Comparison of ENCODE assay signal across 2 cellular contexts in genomic region chr5:9108156-9108555, GRCh38.
TF ChIP-seq lines count a peak whose summit lies in the region.

No MANE protein-coding gene starts in this region.

TF ChIP-seq in SK-N-SH, 30 proteins besides CTCF, POLR2A, EP300 and RAD21 (continued from another document):
- no peak for TF ChIP-seq REST (IDR thresholded peaks at IDR 0.05; ENCODE audit: low read depth, low read length)
- TF ChIP-seq CHD2 (IDR thresholded peaks at IDR 0.05; ENCODE audit: low read length, partially characterized antibody): no peak
- no peak for TF ChIP-seq MAX (IDR thresholded peaks at IDR 0.05; ENCODE audit: low read depth)
- TF ChIP-seq YY1 (IDR thresholded peaks at IDR 0.05; ENCODE audit: low read depth): no peak
- TF ChIP-seq, protein P1, sequence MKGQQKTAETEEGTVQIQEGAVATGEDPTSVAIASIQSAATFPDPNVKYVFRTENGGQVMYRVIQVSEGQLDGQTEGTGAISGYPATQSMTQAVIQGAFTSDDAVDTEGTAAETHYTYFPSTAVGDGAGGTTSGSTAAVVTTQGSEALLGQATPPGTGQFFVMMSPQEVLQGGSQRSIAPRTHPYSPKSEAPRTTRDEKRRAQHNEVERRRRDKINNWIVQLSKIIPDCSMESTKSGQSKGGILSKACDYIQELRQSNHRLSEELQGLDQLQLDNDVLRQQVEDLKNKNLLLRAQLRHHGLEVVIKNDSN (IDR thresholded peaks at IDR 0.05; ENCODE audit: borderline replicate concordance, low read depth): no peak
- no peak for TF ChIP-seq FOXJ3 (CRISPR knock-in tag; IDR thresholded peaks at IDR 0.05)

TF ChIP-seq in SK-N-SH treated with all-trans-retinoic acid at 6 μM for 48 hours, 23 proteins besides CTCF, POLR2A, EP300 and RAD21 (continued from another document):
- TF ChIP-seq TSHZ2 (CRISPR knock-in tag; IDR thresholded peaks at IDR 0.05) (no peak), ZC3H10 (CRISPR knock-in tag; IDR thresholded peaks at IDR 0.05) (no peak), TCF4 (CRISPR knock-in tag; IDR thresholded peaks at IDR 0.05; ENCODE audit: borderline replicate concordance) (no peak), ZFP30 (CRISPR knock-in tag; IDR thresholded peaks at IDR 0.05) (no peak), ZNF565 (CRISPR knock-in tag; conservative IDR thresholded peaks at IDR 0.05; ENCODE audit: low read depth) (no peak), GLIS3 (CRISPR knock-in tag; IDR thresholded peaks at IDR 0.05) (no peak)
TF ChIP-seq in SK-N-SH treated with all-trans-retinoic acid at 6 μM for 48 hours: peak in this region for 0.
